ENCODE assay signal across 9 cellular contexts in the genomic region with DNA sequence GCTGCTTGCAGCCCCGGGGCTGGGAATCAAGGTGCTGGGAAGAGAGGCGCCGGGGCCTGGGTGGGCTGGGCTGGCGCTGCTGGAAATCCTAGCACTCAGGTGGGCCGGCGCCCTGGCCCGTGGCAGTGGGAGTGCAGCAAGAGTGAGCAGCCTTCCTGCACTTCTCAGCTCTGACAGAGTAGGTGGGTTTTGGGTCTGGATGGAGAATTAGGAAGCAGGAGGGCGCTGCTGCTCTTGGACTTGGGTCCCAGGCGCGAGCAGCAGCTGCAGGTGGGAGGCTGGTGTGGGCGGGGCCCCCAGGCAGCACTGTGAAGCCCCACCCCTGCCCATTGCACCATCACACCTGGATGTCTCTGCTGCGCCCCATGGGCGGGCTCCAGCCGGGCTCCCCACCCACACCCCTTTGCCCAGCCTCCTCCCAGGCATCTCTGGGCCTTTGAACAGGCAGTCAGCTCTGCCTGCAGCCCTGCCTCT. TPM values are rescaled to one million over a fixed set of nuclear protein-coding genes. Genes with fewer than 3 reads are reported as not detected.
DNase-seq lines count a peak whose midpoint lies in the region; ATAC-seq and TF ChIP-seq lines count a peak whose summit lies in the region.
"Had no signal": no experiment of that assay in that cellular context is flagged by ENCODE, and none has a peak within 500 bp of the region (broad histone marks: within the 10 kb centered on the region; RNA-seq: fewer than 3 reads in every experiment).

No MANE protein-coding gene starts in this region.

- H3K27me3 ChIP-seq in Karpas-422 (ENCODE audit: low read length) (no peaks in the 10 kb centered on the region), subcutaneous abdominal adipose tissue (ENCODE audit: control insufficient read depth in 5 of 5, insufficient read depth in 4 of 5, low read length in 5 of 5) (no peaks in the 10 kb centered on the region)

- no peaks in the 10 kb centered on the region for H3K9me2 ChIP-seq in Karpas-422 (replicated peaks; ENCODE audit: insufficient read depth, low read length)

- H3K79me2 ChIP-seq in Karpas-422 (ENCODE audit: low read length): no peaks in the 10 kb centered on the region

- peaks cover 5% of the 10 kb centered on the region; the same call in 1 of the 2 replicates for H3K4me1 ChIP-seq in Karpas-422 (ENCODE audit: low read length)
- peaks cover 11 to 77% (median 68%) of the 10 kb centered on the region in 5 donors for H3K4me1 ChIP-seq in subcutaneous abdominal adipose tissue (ENCODE audit: control insufficient read depth in 5 of 5, insufficient read depth in 5 of 5, low read length in 5 of 5)

- no peaks in the 10 kb centered on the region for H3K9me3 ChIP-seq in Karpas-422 (ENCODE audit: low read length)
- no peaks in the 10 kb centered on the region for H3K9me3 ChIP-seq in subcutaneous abdominal adipose tissue (ENCODE audit: control insufficient read depth in 5 of 5, low read length in 5 of 5)

- TF ChIP-seq CTCF in RWPE1 (conservative IDR thresholded peaks at IDR 0.05; ENCODE audit: low read depth): no peak

- ATAC-seq in GM18511 (IDR thresholded peaks at IDR 0.05; ENCODE audit: unreplicated experiment) (no peak), HG03432 (IDR thresholded peaks at IDR 0.05; ENCODE audit: unreplicated experiment) (no peak), HG02973 (IDR thresholded peaks at IDR 0.05; ENCODE audit: unreplicated experiment) (no peak)
- ATAC-seq: natural killer cell had no signal

- peaks cover 16% of the 10 kb centered on the region for H4K20me1 ChIP-seq in Karpas-422 (ENCODE audit: insufficient read depth, low read depth, low read length)

- H2AFZ ChIP-seq in Karpas-422 (ENCODE audit: low read length): no peak overlapping the region

- H3K4me3 ChIP-seq in Karpas-422 (ENCODE audit: low read length) (no peak overlapping the region), subcutaneous abdominal adipose tissue (ENCODE audit: low read depth in 1 of 5, low read length in 5 of 5) (peak overlapping the region in 2 of 5 donors; percentile 10 to 23)

- no peaks in the 10 kb centered on the region for H3K36me3 ChIP-seq in Karpas-422 (ENCODE audit: insufficient read depth, low read length)
- peaks cover 0 to 42% (median 29%) of the 10 kb centered on the region in 5 donors for H3K36me3 ChIP-seq in subcutaneous abdominal adipose tissue (ENCODE audit: control insufficient read depth in 5 of 5, insufficient read depth in 5 of 5, low read length in 5 of 5)

- H3K9ac ChIP-seq in Karpas-422 (ENCODE audit: low read length): no peak overlapping the region
- H3K9ac ChIP-seq in subcutaneous abdominal adipose tissue (ENCODE audit: low read length in 5 of 5): peak overlapping the region in 3 of 5 donors; percentile 17 to 93 (median 39)

- CTCF ChIA-PET in RWPE1 (lab: Yijun Ruan, JAX): interaction anchor here (0.6 to 0.9 kb wide), 4 partner anchors 82 to 131 kb away, joined by 3 to 7 read pairs (median 3); a partner anchor contains a TSS

- H3K4me2 ChIP-seq in Karpas-422 (ENCODE audit: low read depth, low read length, poor library complexity, severe bottlenecking): no peak overlapping the region

- DNase-seq in Karpas-422: peak; percentile 53
- peak; percentile 93 for DNase-seq in RWPE1 (ENCODE audit: low spot score)
- DNase-seq in iPS-NIHi7 (ENCODE audit: extremely low spot score): peak; percentile 71
- DNase-seq: natural killer cell, NCI-H524 had no signal

- H3K27ac ChIP-seq in Karpas-422 (ENCODE audit: low read length): no peak overlapping the region
- peak overlapping the region; percentile 97 for H3K27ac ChIP-seq in RWPE1
- H3K27ac ChIP-seq in subcutaneous abdominal adipose tissue (ENCODE audit: low read depth, low read length): peak overlapping the region; percentile 97

- POLR2A ChIA-PET in RWPE1 (lab: Yijun Ruan, JAX; ENCODE audit: low non-redundant PET): interaction anchor here (1.0 kb wide), 1 partner anchor 114 kb away, joined by 4 read pairs; a partner anchor contains a TSS

RNA-seq across cellular contexts. Expression of a gene that starts 6.0 kb away (rescaled TPM):
- 26.6 and 34.7 TPM in 2 replicates for total RNA-seq in Karpas-422 (2014; rRNA removed; shearing (Covaris generic); ENCODE audit: low replicate concordance)

RNA-seq across cellular contexts. Expression of a gene that starts 35.5 kb away (rescaled TPM):
- 28.4 and 30.7 TPM in 2 replicates for total RNA-seq in Karpas-422 (2014; rRNA removed; shearing (Covaris generic); ENCODE audit: low replicate concordance)
